Comparison of ENCODE assay signal across 25 cellular contexts in genomic region chr19:4923379-4923747, GRCh38. TPM values are rescaled to one million over a fixed set of nuclear protein-coding genes. Genes with fewer than 3 reads are reported as not detected.
"Had no signal": no experiment of that assay in that cellular context is flagged by ENCODE, and none has a peak within 500 bp of the region (broad histone marks: within the 10 kb centered on the region; RNA-seq: fewer than 3 reads in every experiment).

No MANE protein-coding gene starts in this region.

- H3K27me3 Mint-ChIP-seq: activated naive CD4-positive, alpha-beta T cell treated with anti-CD3 and anti-CD28 coated beads, Interleukin-2, amount 10 ng/mL, durations not matched to agents 7 days and 5 days had no signal

- H3K9me3 Mint-ChIP-seq: activated naive CD4-positive, alpha-beta T cell treated with anti-CD3 and anti-CD28 coated beads, Interleukin-2, amount 10 ng/mL, durations not matched to agents 7 days and 5 days; nephron progenitor cell had no signal

- H3K4me3 Mint-ChIP-seq: activated naive CD4-positive, alpha-beta T cell treated with anti-CD3 and anti-CD28 coated beads, Interleukin-2, amount 10 ng/mL, durations not matched to agents 7 days and 5 days; nephron progenitor cell had no signal

- ATAC-seq: activated CD4-positive, CD25-positive, alpha-beta regulatory T cell treated with anti-CD3 and anti-CD28 coated beads, Interleukin-2, amount 50 U/mL, for 24 hours; foreskin keratinocyte; left lobe of liver had no signal

- H3K27me3 ChIP-seq: foreskin keratinocyte, stomach, testis, upper lobe of left lung had no signal

- H3K9me3 ChIP-seq: prostate gland, stomach, testis, upper lobe of left lung had no signal

- H3K4me1 ChIP-seq: foreskin keratinocyte, prostate gland, stomach, upper lobe of left lung had no signal

- DNase-seq: activated CD4-positive, alpha-beta T cell treated with anti-CD3 and anti-CD28 coated beads, Interleukin-2, amount 50 U/mL, for 1 hour; activated CD8-positive, alpha-beta memory T cell treated with anti-CD3 and anti-CD28 coated beads for 24 hours; activated CD8-positive, alpha-beta memory T cell treated with anti-CD3 and anti-CD28 coated beads, Interleukin-2, amount 50 U/mL, for 48 hours; activated effector memory CD4-positive, alpha-beta T cell treated with Interleukin-2 at 50 U/mL for 16 hours; activated naive CD4-positive, alpha-beta T cell treated with anti-CD3 and anti-CD28 coated beads, Interleukin-2, amount 10 ng/mL, durations not matched to agents 7 days and 5 days; activated T-cell treated with anti-CD3 and anti-CD28 coated beads, Interleukin-2, amount 50 U/mL, for 48 hours; aorta; dermis blood vessel endothelial cell; foreskin keratinocyte; midbrain; nephron progenitor cell; right cardiac atrium; stomach; T-helper 1 cell; T-helper 9 cell; testis; upper lobe of left lung had no signal

- H3K27ac Mint-ChIP-seq: activated naive CD4-positive, alpha-beta T cell treated with anti-CD3 and anti-CD28 coated beads, Interleukin-2, amount 10 ng/mL, durations not matched to agents 7 days and 5 days had no signal

- H3K36me3 ChIP-seq: prostate gland, stomach, upper lobe of left lung had no signal

- H3K4me3 ChIP-seq: prostate gland, stomach, testis, upper lobe of left lung had no signal

- FAIRE-seq: keratinocyte had no signal

- H3K27ac ChIP-seq: epithelial cell of prostate, foreskin keratinocyte, prostate gland had no signal

RNA-seq across cellular contexts. Expression of gene ARRDC5, which starts 20.7 kb away (rescaled TPM):
- total RNA-seq: cerebellum, dermis blood vessel endothelial cell, fibroblast of lung, foreskin keratinocyte, left lobe of liver, lung microvascular endothelial cell had no signal
- polyA plus RNA-seq: aorta, fibroblast of lung, foreskin keratinocyte, keratinocyte had no signal
